In genomic region chr19:3374369-3375112, GRCh38 we compare ENCODE assay signal across 13 cellular contexts. TPM values are rescaled to one million over a fixed set of nuclear protein-coding genes. Genes with fewer than 3 reads are reported as not detected.
DNase-seq lines count a peak whose midpoint lies in the region; ATAC-seq, FAIRE-seq and TF ChIP-seq lines count a peak whose summit lies in the region.
"Had no signal": no experiment of that assay in that cellular context is flagged by ENCODE, and none has a peak within 500 bp of the region (broad histone marks: within the 10 kb centered on the region; RNA-seq: fewer than 3 reads in every experiment).

No MANE protein-coding gene starts in this region.

- no peak overlapping the region for H3K9ac ChIP-seq in HepG2 (ENCODE audit: insufficient read depth, low read depth, low read length)

- peak overlapping the region; percentile 12 to 95 (median 75) for H3K27ac Mint-ChIP-seq in brain
- peak overlapping the region; percentile 85 for H3K27ac Mint-ChIP-seq in stimulated activated effector memory CD8-positive, alpha-beta T cell treated with anti-CD3 and anti-CD28 coated beads, Interleukin-12 subunit alpha, Interleukin-12 subunit beta, amount 100 ng/mL, for 72 hours
- H3K27ac Mint-ChIP-seq: activated CD4-positive, alpha-beta memory T cell treated with anti-CD3 and anti-CD28 coated beads, Interleukin-2, amount 10 ng/mL, durations not matched to agents 7 days and 5 days had no signal

- H3K79me2 ChIP-seq in HepG2 (ENCODE audit: insufficient read depth, low read length): peaks cover 5% of the 10 kb centered on the region

- POLR2A ChIA-PET in HEK293 (lab: Yijun Ruan, JAX) (interaction anchor here (0.6 to 1.7 kb wide), 2 partner anchors 9 to 98 kb away, joined by 3 to 4 read pairs; no protein-coding TSS in a partner anchor), HepG2 (lab: Yijun Ruan, JAX) (interaction anchor here (1.3 kb wide), 1 partner anchor 24 kb away, joined by 4 read pairs; no protein-coding TSS in a partner anchor)

- FAIRE-seq in HepG2 (lab: Jason Lieb, UNC): no peak

- 41% methylated on average over 10 of the region's 10 CpGs for WGBS in HepG2 (ENCODE audit: low lambda C conversion rate)

- TF ChIP-seq EP300 in HepG2 (IDR thresholded peaks at IDR 0.05; ENCODE audit: low read depth in 2 of 2, low read length in 2 of 2) (no peak), HepG2 (CRISPR knock-in tag; IDR thresholded peaks at IDR 0.05; ENCODE audit: borderline replicate concordance) (no peak)

- no peaks in the 10 kb centered on the region for H4K20me1 ChIP-seq in HepG2 (ENCODE audit: insufficient read depth, low read length)

- no peaks in the 10 kb centered on the region for H3K27me3 ChIP-seq in HepG2 (ENCODE audit: control insufficient read depth in 1 of 2, insufficient read depth in 2 of 2, low read length in 2 of 2)

- DNase-seq in HepG2 (ENCODE audit: low spot score) (no peak), NCI-H82 treated with DMSO at 0.1 percent for 48 hours (lab: John Stamatoyannopoulos, UW; ENCODE audit: unreplicated experiment) (no peak), NCI-H2029 (lab: John Stamatoyannopoulos, UW) (no peak)
- DNase-seq in stimulated activated effector memory CD8-positive, alpha-beta T cell treated with anti-CD3 and anti-CD28 coated beads, Interleukin-12 subunit alpha, Interleukin-12 subunit beta, amount 100 ng/mL, for 72 hours (ENCODE audit: low spot score in 2 of 2): no peak
- no peak for DNase-seq in activated CD8-positive, alpha-beta memory T cell treated with anti-CD3 and anti-CD28 coated beads for 24 hours
- DNase-seq: activated CD4-positive, alpha-beta memory T cell treated with anti-CD3 and anti-CD28 coated beads, Interleukin-2, amount 10 ng/mL, durations not matched to agents 7 days and 5 days; DMS 273 treated with DMSO at 0.1 percent for 48 hours; NCI-H1417 treated with DMSO at 0.1 percent for 48 hours; PC-3 had no signal

- CTCF ChIA-PET in HEK293 (lab: Yijun Ruan, JAX) (interaction anchor here (0.8 kb wide), 1 partner anchor 111 kb away, joined by 4 read pairs; no protein-coding TSS in a partner anchor), HepG2 (lab: Yijun Ruan, JAX; ENCODE audit: low intra/inter-chr PET ratio, low total read pairs) (no interaction called here)

- H3K4me1 Mint-ChIP-seq in brain: peaks cover 20% of the 10 kb centered on the region
- H3K4me1 Mint-ChIP-seq in stimulated activated effector memory CD8-positive, alpha-beta T cell treated with anti-CD3 and anti-CD28 coated beads, Interleukin-12 subunit alpha, Interleukin-12 subunit beta, amount 100 ng/mL, for 72 hours: peaks cover 41% of the 10 kb centered on the region
- H3K4me1 Mint-ChIP-seq: neural crest cell had no signal

- H3K9me3 ChIP-seq in HEK293 (ENCODE audit: control insufficient read depth, insufficient read depth, low read depth, low read length): no peaks in the 10 kb centered on the region
- no peaks in the 10 kb centered on the region for H3K9me3 ChIP-seq in HepG2 (ENCODE audit: low read length)

- H3K4me3 ChIP-seq in HEK293 (ENCODE audit: low read depth, low read length): no peak overlapping the region
- no peak overlapping the region for H3K4me3 ChIP-seq in HepG2 (replicated peaks in 1 of 3; ENCODE audit: insufficient read depth in 1 of 3, low read depth in 2 of 3, low read length in 3 of 3)

- TF ChIP-seq CTCF in HEK293 (tag by site-specific recombination; IDR thresholded peaks at IDR 0.05): no peak
- no peak for TF ChIP-seq CTCF in brain (conservative IDR thresholded peaks at IDR 0.05)
- TF ChIP-seq CTCF in HepG2 (CRISPR knock-in tag; IDR thresholded peaks at IDR 0.05): no peak

- in situ Hi-C loops in HepG2 (cut with HindIII; ENCODE audit: extremely low pct_ligation_motif_present, low pct_unique_long_range_greater_than_20kb): no loop called here

- H3K27ac ChIP-seq in HEK293 (ENCODE audit: extremely low read depth, low read depth, low read length) (no peak overlapping the region), HepG2 (ENCODE audit: extremely low read length, insufficient read depth, low read length) (no peak overlapping the region)

- H3K4me2 ChIP-seq in HepG2 (ENCODE audit: low read depth, low read length): no peak overlapping the region

- no peak overlapping the region for H2AFZ ChIP-seq in HepG2 (ENCODE audit: low read length)

- H3K36me3 Mint-ChIP-seq in brain: no peaks in the 10 kb centered on the region
- H3K36me3 Mint-ChIP-seq in stimulated activated effector memory CD8-positive, alpha-beta T cell treated with anti-CD3 and anti-CD28 coated beads, Interleukin-12 subunit alpha, Interleukin-12 subunit beta, amount 100 ng/mL, for 72 hours: peaks cover 14% of the 10 kb centered on the region

- TF ChIP-seq POLR2A in HepG2 (IDR thresholded peaks at IDR 0.05; ENCODE audit: insufficient read depth in 1 of 2, low read depth in 2 of 2, low read length in 2 of 2): no peak

- peak overlapping the region in 2 of 5 experiments; percentile 56 to 58 for H3K4me3 Mint-ChIP-seq in brain
- no peak overlapping the region for H3K4me3 Mint-ChIP-seq in stimulated activated effector memory CD8-positive, alpha-beta T cell treated with anti-CD3 and anti-CD28 coated beads, Interleukin-12 subunit alpha, Interleukin-12 subunit beta, amount 100 ng/mL, for 72 hours
- H3K4me3 Mint-ChIP-seq: activated CD4-positive, alpha-beta memory T cell treated with anti-CD3 and anti-CD28 coated beads, Interleukin-2, amount 10 ng/mL, durations not matched to agents 7 days and 5 days; neural crest cell had no signal

- peaks cover 0 to 3% (median 0%) of the 10 kb centered on the region in 5 experiments for H3K9me3 Mint-ChIP-seq in brain
- H3K9me3 Mint-ChIP-seq in stimulated activated effector memory CD8-positive, alpha-beta T cell treated with anti-CD3 and anti-CD28 coated beads, Interleukin-12 subunit alpha, Interleukin-12 subunit beta, amount 100 ng/mL, for 72 hours: no peaks in the 10 kb centered on the region
- H3K9me3 Mint-ChIP-seq: activated CD4-positive, alpha-beta memory T cell treated with anti-CD3 and anti-CD28 coated beads, Interleukin-2, amount 10 ng/mL, durations not matched to agents 7 days and 5 days; neural crest cell had no signal

- no peak for TF ChIP-seq RAD21 in HepG2 (CRISPR knock-in tag; IDR thresholded peaks at IDR 0.05)

- intact Hi-C loops in HepG2 (cut with micrococcal nuclease; ENCODE audit: unreplicated experiment): no loop called here

- peak; percentile 37; the same call in 2 of the 3 replicates for ATAC-seq in HepG2
- no peak for ATAC-seq in stimulated activated effector memory CD8-positive, alpha-beta T cell treated with anti-CD3 and anti-CD28 coated beads, Interleukin-12 subunit alpha, Interleukin-12 subunit beta, amount 100 ng/mL, for 72 hours
- ATAC-seq in HG03095 (IDR thresholded peaks at IDR 0.05; ENCODE audit: unreplicated experiment): no peak
- ATAC-seq: PC-3 had no signal

- H3K4me1 ChIP-seq in HEK293 (ENCODE audit: control insufficient read depth, insufficient read depth, low read length) (no peaks in the 10 kb centered on the region), HepG2 (ENCODE audit: insufficient read depth, low read length) (peaks cover 32% of the 10 kb centered on the region)

- peaks cover 0 to 3% of the 10 kb centered on the region in 2 experiments; a peak in 2 of 3 replicates for H3K36me3 ChIP-seq in HEK293 (ENCODE audit: control insufficient read depth in 2 of 2, insufficient read depth in 1 of 2, low read length in 2 of 2)
- H3K36me3 ChIP-seq in HepG2 (replicated peaks in 1 of 2; ENCODE audit: control insufficient read depth in 1 of 2, insufficient read depth in 2 of 2, low read length in 2 of 2): no peaks in the 10 kb centered on the region

- BruUV-seq in HepG2 (replicated peaks; lab: Mats Ljungman, UMichigan): no TSS peak

- H3K27me3 Mint-ChIP-seq in brain: peaks cover 27% of the 10 kb centered on the region
- H3K27me3 Mint-ChIP-seq: activated CD4-positive, alpha-beta memory T cell treated with anti-CD3 and anti-CD28 coated beads, Interleukin-2, amount 10 ng/mL, durations not matched to agents 7 days and 5 days had no signal

TF ChIP-seq in HepG2, 621 proteins besides CTCF, POLR2A, EP300 and RAD21 (continues in another document):
- no peak for TF ChIP-seq GTF3A (CRISPR knock-in tag; conservative IDR thresholded peaks at IDR 0.05)

RNA-seq across cellular contexts. Expression of gene NFIC, which starts 8.2 kb away (rescaled TPM):
- polyA plus RNA-seq in brain (ENCODE audit: insufficient read depth, low read depth, low replicate concordance) (79.3 TPM), HepG2 (2011; rRNA removed) (1.3 and 1.6 TPM in 2 replicates)
- total RNA-seq in HepG2 (2016; rRNA removed; fragmentation: Illumina TruSeq; extraction: Trizol): 2.5 and 2.9 TPM in 2 replicates
- 2.9 and 3.0 TPM in 2 replicates for total RNA-seq in HepG2 (2016; cell fraction: cytosol; rRNA removed; fragmentation: Illumina TruSeq; extraction: Trizol; ENCODE audit: low read depth)
- total RNA-seq in HepG2 (2016; cell fraction: insoluble cytoplasmic fraction; rRNA removed; fragmentation: Illumina TruSeq; extraction: Trizol): 3.0 and 3.2 TPM in 2 replicates
- 2.5 and 2.9 TPM in 2 replicates for total RNA-seq in HepG2 (2016; cell fraction: membrane; rRNA removed; fragmentation: Illumina TruSeq; extraction: Trizol)
- total RNA-seq in HepG2 (2016; cell fraction: nucleus; rRNA removed; fragmentation: Illumina TruSeq; extraction: Trizol): 3.8 and 5.6 TPM in 2 replicates
- polyA plus RNA-seq in HepG2 (2011; cell fraction: cytosol; rRNA removed): 0.71 and 0.79 TPM in 2 replicates
- 5.1 and 8.1 TPM in 2 replicates for polyA plus RNA-seq in HepG2 (2011; cell fraction: nucleus; rRNA removed)
- polyA plus RNA-seq in HepG2 (2012): 5.9 and 8.4 TPM in 2 replicates
- polyA plus RNA-seq in HepG2 (2016; cell fraction: cytosol; fragmentation: Illumina TruSeq; extraction: Trizol; ENCODE audit: low read depth): 1.1 and 1.4 TPM in 2 replicates
- 8.2 and 9.6 TPM in 2 replicates for polyA plus RNA-seq in HepG2 (2016; cell fraction: insoluble cytoplasmic fraction; fragmentation: Illumina TruSeq; extraction: Trizol; ENCODE audit: low read depth)
- polyA plus RNA-seq in HepG2 (2016; cell fraction: membrane; fragmentation: Illumina TruSeq; extraction: Trizol; ENCODE audit: low read depth): 4.6 and 4.8 TPM in 2 replicates
- polyA plus RNA-seq in HepG2 (2016; cell fraction: nucleus; fragmentation: Illumina TruSeq; extraction: Trizol; ENCODE audit: insufficient read depth, low read depth): 7.4 and 9.8 TPM in 2 replicates
- polyA minus RNA-seq in HepG2 (2011; rRNA and poly(A)+ RNA removed; ENCODE audit: low replicate concordance): 5.3 and 16.7 TPM in 2 replicates
- 5.2 and 5.4 TPM in 2 replicates for polyA minus RNA-seq in HepG2 (2011; cell fraction: cytosol; rRNA and poly(A)+ RNA removed)
- 5.1 and 5.3 TPM in 2 replicates for polyA minus RNA-seq in HepG2 (2011; cell fraction: nucleus; rRNA and poly(A)+ RNA removed)

Comparison
In these comparisons a context has a peak if more than half of its experiments do, and no peak if none do; other contexts are left out.
1. Of the 63 proteins assayed by ChIP-seq in both HepG2 and HEK293: peak only in HepG2: none; only in HEK293: none; in both: ZNF629; in neither: 62.